In genomic region chr17:75647921-75648320, GRCh38 we compare ENCODE assay signal across 16 cellular contexts. TPM values are rescaled to one million over a fixed set of nuclear protein-coding genes. Genes with fewer than 3 reads are reported as not detected.
DNase-seq lines count a peak whose midpoint lies in the region; ATAC-seq, FAIRE-seq and TF ChIP-seq lines count a peak whose summit lies in the region.
"Had no signal": no experiment of that assay in that cellular context is flagged by ENCODE, and none has a peak within 500 bp of the region (broad histone marks: within the 10 kb centered on the region; RNA-seq: fewer than 3 reads in every experiment).

No MANE protein-coding gene starts in this region.

- H3K4me1 Mint-ChIP-seq in Calu3 (ENCODE audit: low read depth, unreplicated experiment), result peaks cover 25% of the 10 kb centered on the region
- H3K4me1 Mint-ChIP-seq in stimulated activated naive B cell treated with anti-CD40 and anti-IgM and Interleukin-4, amounts not matched to agents 10 μg/mL and 1 μg/mL and 100 μg/mL, for 72 hours, result peaks cover 14 to 22% of the 10 kb centered on the region in 2 donors

- H3K9me3 ChIP-seq in kidney (ENCODE audit: control insufficient read depth in 1 of 2, low read length in 2 of 2) (no peaks in the 10 kb centered on the region), stomach (no peaks in the 10 kb centered on the region)

- ATAC-seq in stimulated activated naive B cell treated with anti-CD40 and anti-IgM and Interleukin-4, amounts not matched to agents 10 μg/mL and 1 μg/mL and 100 μg/mL, for 72 hours (replicated peaks), result no peak

- H3K27me3 Mint-ChIP-seq in Calu3 (ENCODE audit: unreplicated experiment), result no peaks in the 10 kb centered on the region
- H3K27me3 Mint-ChIP-seq in stimulated activated naive B cell treated with anti-CD40 and anti-IgM and Interleukin-4, amounts not matched to agents 10 μg/mL and 1 μg/mL and 100 μg/mL, for 72 hours, result no peaks in the 10 kb centered on the region

- FAIRE-seq in kidney (lab: Jason Lieb, UNC), result no peak
- FAIRE-seq: G401.6, GM12892, RCC 7860 had no signal

- peaks cover 26 to 37% of the 10 kb centered on the region in 2 donors for H3K4me1 ChIP-seq in kidney (ENCODE audit: control insufficient read depth in 1 of 2, insufficient read depth in 1 of 2, low read depth in 1 of 2, low read length in 2 of 2)
- peaks cover 27 to 45% (median 43%) of the 10 kb centered on the region in 4 donors for H3K4me1 ChIP-seq in stomach

- H3K4me3 ChIP-seq in kidney (ENCODE audit: low read length in 2 of 2) (no peak overlapping the region), stomach (no peak overlapping the region)

- no peak overlapping the region for H3K4me3 Mint-ChIP-seq in Calu3 (ENCODE audit: low read depth, unreplicated experiment)
- no peak overlapping the region for H3K4me3 Mint-ChIP-seq in stimulated activated naive B cell treated with anti-CD40 and anti-IgM and Interleukin-4, amounts not matched to agents 10 μg/mL and 1 μg/mL and 100 μg/mL, for 72 hours

- WGBS in stomach, 5 donors, result 95 to 97% (median 97%) methylated on average over 7 of the region's 7 CpGs

- H3K9me3 Mint-ChIP-seq in Calu3 (ENCODE audit: low read depth, unreplicated experiment), result no peaks in the 10 kb centered on the region
- H3K9me3 Mint-ChIP-seq in stimulated activated naive B cell treated with anti-CD40 and anti-IgM and Interleukin-4, amounts not matched to agents 10 μg/mL and 1 μg/mL and 100 μg/mL, for 72 hours, result no peaks in the 10 kb centered on the region

- no TSS peak for BruUV-seq in Calu3 (replicated peaks; lab: Mats Ljungman, UMichigan)

- DNase-seq in Calu3, result no peak
- no peak for DNase-seq in caudate nucleus (lab: John Stamatoyannopoulos, UW)
- peak; percentile 43 for DNase-seq in kidney
- no peak for DNase-seq in stomach
- DNase-seq in stimulated activated naive B cell treated with anti-CD40 and anti-IgM and Interleukin-4, amounts not matched to agents 10 μg/mL and 1 μg/mL and 100 μg/mL, for 72 hours, result no peak
- no peak for DNase-seq in SIG-M5 (lab: John Stamatoyannopoulos, UW)
- no peak for DNase-seq in GM20000 (ENCODE audit: low spot score)
- DNase-seq: DMS79 treated with DMSO at 0.1 percent for 48 hours, MM.1S, NCI-H187 treated with DMSO at 0.1 percent for 48 hours, NCI-H2171 treated with DMSO at 0.1 percent for 48 hours had no signal

- H3K36me3 Mint-ChIP-seq in Calu3 (ENCODE audit: insufficient read depth, unreplicated experiment), result peaks cover 56% of the 10 kb centered on the region
- peaks cover 43 to 51% of the 10 kb centered on the region in 2 donors for H3K36me3 Mint-ChIP-seq in stimulated activated naive B cell treated with anti-CD40 and anti-IgM and Interleukin-4, amounts not matched to agents 10 μg/mL and 1 μg/mL and 100 μg/mL, for 72 hours

- H3K36me3 ChIP-seq in kidney (ENCODE audit: control insufficient read depth in 1 of 2, insufficient read depth in 2 of 2, low read length in 2 of 2) (peaks cover 10 to 15% of the 10 kb centered on the region in 2 donors), stomach (peaks cover 24 to 57% (median 53%) of the 10 kb centered on the region in 4 donors)

- no peak overlapping the region for H3K9ac ChIP-seq in kidney (ENCODE audit: low read length in 2 of 2)

- H3K27ac ChIP-seq in caudate nucleus (ENCODE audit: low read depth, low read length) (peak overlapping the region; percentile 99), kidney (ENCODE audit: low read depth in 2 of 2, low read length in 2 of 2) (no peak overlapping the region), stomach (peak overlapping the region; percentile 41 to 96 (median 91))

- no peak for TF ChIP-seq POLR2A in stomach (IDR thresholded peaks at IDR 0.05)

- H3K27ac Mint-ChIP-seq in Calu3 (ENCODE audit: unreplicated experiment), result peak overlapping the region; percentile 96
- H3K27ac Mint-ChIP-seq in stimulated activated naive B cell treated with anti-CD40 and anti-IgM and Interleukin-4, amounts not matched to agents 10 μg/mL and 1 μg/mL and 100 μg/mL, for 72 hours, result no peak overlapping the region

- H3K27me3 ChIP-seq in stomach, result no peaks in the 10 kb centered on the region

- no peak for TF ChIP-seq EP300 in stomach (IDR thresholded peaks at IDR 0.05)

- intact Hi-C loops in Calu3 (cut with micrococcal nuclease; ENCODE audit: unreplicated experiment) (no loop called here), kidney (cut with DNase I) (no loop called here), stomach (cut with DNase I; ENCODE audit: low total_unique reads) (no loop called here)

- TF ChIP-seq CTCF in Calu3 (IDR thresholded peaks at IDR 0.05; ENCODE audit: unreplicated experiment), result no peak
- no peak for TF ChIP-seq CTCF in kidney (IDR thresholded peaks at IDR 0.05; ENCODE audit: borderline replicate concordance, extremely low read depth, insufficient read depth)
- no peak for TF ChIP-seq CTCF in stomach (IDR thresholded peaks at IDR 0.05)
- no peak for TF ChIP-seq CTCF in GM20000 (IDR thresholded peaks at IDR 0.05; ENCODE audit: extremely low read depth, missing control alignments)

- CTCF ChIA-PET in Calu3 (lab: Charles Lee), result interaction anchor here (1.0 to 1.4 kb wide), 2 partner anchors 15 to 47 kb away, joined by 3 to 5 read pairs; partner anchors contain the start of gene SMIM5

RNA-seq across cellular contexts. Expression of gene SMIM5, which starts 14.7 kb away (rescaled TPM):
- 1.9 and 3.5 TPM in 2 replicates for total RNA-seq in Calu3 (2022)
- 8.0 TPM for total RNA-seq in kidney
- 63.0 TPM for polyA plus RNA-seq in kidney (ENCODE audit: insufficient read depth, low read depth, low replicate concordance)
- 10 to 100 TPM in 1 of 5 donors, 1 to 10 TPM in 1, under 1 TPM in 1, not detected in 2; 0.58 to 12.7 (median 3.6) TPM for total RNA-seq in stomach
- polyA plus RNA-seq in stomach, result 10 to 100 TPM in 1 of 3 donors, 1 to 10 TPM in 2; 5.9 to 29.5 (median 10.0) TPM
- total RNA-seq: A673, H4 had no signal

RNA-seq across cellular contexts. Expression of gene RECQL5, which starts 19.0 kb away (rescaled TPM):
- total RNA-seq in Calu3 (2022), result 71.3 and 87.3 TPM in 2 replicates
- 51.6 TPM for total RNA-seq in kidney
- polyA plus RNA-seq in kidney (ENCODE audit: insufficient read depth, low read depth, low replicate concordance), result 40.0 TPM
- total RNA-seq in stomach, result 100 to 1,000 TPM in 2 of 5 donors, 10 to 100 TPM in 3; 21.4 to 229 (median 46.7) TPM
- polyA plus RNA-seq in stomach, result 10 to 100 TPM; 29.6 to 61.4 (median 50.8) TPM

RNA-seq across cellular contexts. Expression of gene SAP30BP, which starts 19.2 kb away (rescaled TPM):
- total RNA-seq in Calu3 (2022) (96.4 and 98.4 TPM in 2 replicates), kidney (95.1 TPM), stomach (100 to 1,000 TPM in 2 of 5 donors, 10 to 100 TPM in 3; 24.6 to 154 (median 72.9) TPM)
- polyA plus RNA-seq in kidney (ENCODE audit: insufficient read depth, low read depth, low replicate concordance) (62.9 TPM), stomach (10 to 100 TPM; 59.0 to 82.5 (median 72.8) TPM)

Comparison
In these comparisons a context has a peak if more than half of its experiments do, and no peak if none do; other contexts are left out.
1. H3K27ac ChIP-seq: peak in caudate nucleus (single experiment) and stomach (5 of 5); none in kidney (0 of 2).